Comparison of ENCODE assay signal across 26 cellular contexts in the genomic region with DNA sequence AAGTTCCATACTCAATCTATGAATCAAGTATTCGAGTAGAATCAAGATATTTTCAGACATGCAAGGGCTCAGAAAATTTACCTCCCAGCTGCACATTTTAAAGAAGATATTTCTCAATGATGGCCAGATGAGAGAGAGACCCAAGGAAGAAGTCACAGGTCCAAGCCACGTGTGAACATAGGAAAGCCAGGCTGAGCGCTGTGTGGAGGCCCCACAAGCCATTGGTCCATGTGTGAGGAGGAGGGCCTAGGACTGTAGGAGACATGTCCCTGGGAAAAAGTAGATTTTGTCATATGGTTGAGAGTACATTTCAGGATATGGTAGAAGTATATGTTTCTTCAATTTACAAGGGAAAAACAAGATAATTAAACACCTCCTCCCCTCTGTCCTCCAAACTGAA.
DNase-seq lines count a peak whose midpoint lies in the region; ATAC-seq, FAIRE-seq and TF ChIP-seq lines count a peak whose summit lies in the region.
"Had no signal": no experiment of that assay in that cellular context is flagged by ENCODE, and none has a peak within 500 bp of the region (broad histone marks: within the 10 kb centered on the region; RNA-seq: fewer than 3 reads in every experiment).

No MANE protein-coding gene starts in this region.

- H3K4me3 ChIP-seq in mammary epithelial cell (replicated peaks in 1 of 3; ENCODE audit: insufficient read depth in 1 of 3, low read depth in 2 of 3, low read length in 3 of 3) (no peak overlapping the region), K562 (no peak overlapping the region)
- H3K4me3 ChIP-seq: A549; BLaER1 treated with 17β-estradiol and CSF1 and Interleukin-3, amounts not matched to agents 10 nM and 100 nM; GM12878 had no signal

- peaks cover 6% of the 10 kb centered on the region for H3K9me3 Mint-ChIP-seq in MCF 10A (ENCODE audit: unreplicated experiment)
- H3K9me3 Mint-ChIP-seq in natural killer cell treated with Interleukin-12 subunit alpha and Interleukin-12 subunit beta and Interleukin-15 and Interleukin-18, amount 100 ng/mL, for 72 hours = peaks cover 3% of the 10 kb centered on the region
- no peaks in the 10 kb centered on the region for H3K9me3 Mint-ChIP-seq in stimulated activated memory B cell treated with anti-CD40 and anti-IgM and Interleukin-4, amounts not matched to agents 10 μg/mL and 1 μg/mL and 100 μg/mL, for 72 hours
- H3K9me3 Mint-ChIP-seq: CD4-positive, alpha-beta T cell; CD8-positive, alpha-beta T cell had no signal

- BruUV-seq in mammary epithelial cell (replicated peaks; lab: Mats Ljungman, UMichigan) (no TSS peak), MCF 10A (replicated peaks; lab: Mats Ljungman, UMichigan) (no TSS peak), K562 (replicated peaks; lab: Mats Ljungman, UMichigan) (no TSS peak)

- no peak overlapping the region for H3K4me2 ChIP-seq in mammary epithelial cell (ENCODE audit: insufficient read depth, low read depth, low read length)
- H3K4me2 ChIP-seq in K562 (ENCODE audit: insufficient read depth, low read length) = no peak overlapping the region
- H3K4me2 ChIP-seq: A549; BLaER1 treated with 17β-estradiol and CSF1 and Interleukin-3, amounts not matched to agents 10 nM and 100 nM had no signal

- in situ Hi-C loops in mammary epithelial cell (cut with MboI; ENCODE audit: low sequenced_read_pairs in 2 of 2) = no loop called here
- in situ Hi-C loops in K562 (cut with MboI) = no loop called here

- 100% methylated on average over 3 of the region's 3 CpGs for WGBS in mammary epithelial cell (ENCODE audit: low coverage, missing lambda C conversion rate)
- WGBS in K562 (ENCODE audit: insufficient coverage, low coverage, missing lambda C conversion rate) = 68% methylated on average over 3 of the region's 3 CpGs

- H3K36me3 Mint-ChIP-seq in MCF 10A (ENCODE audit: insufficient read depth, unreplicated experiment) = peaks cover 7% of the 10 kb centered on the region
- peaks cover 10% of the 10 kb centered on the region for H3K36me3 Mint-ChIP-seq in natural killer cell treated with Interleukin-12 subunit alpha and Interleukin-12 subunit beta and Interleukin-15 and Interleukin-18, amount 100 ng/mL, for 72 hours
- no peaks in the 10 kb centered on the region for H3K36me3 Mint-ChIP-seq in stimulated activated memory B cell treated with anti-CD40 and anti-IgM and Interleukin-4, amounts not matched to agents 10 μg/mL and 1 μg/mL and 100 μg/mL, for 72 hours
- H3K36me3 Mint-ChIP-seq: CD8-positive, alpha-beta T cell had no signal

- H3K27me3 ChIP-seq in mammary epithelial cell (ENCODE audit: insufficient read depth, low read length) = no peaks in the 10 kb centered on the region
- H3K27me3 ChIP-seq in K562 (ENCODE audit: control insufficient read depth in 2 of 2, insufficient read depth in 2 of 2, low read length in 2 of 2) = no peaks in the 10 kb centered on the region
- H3K27me3 ChIP-seq: BLaER1 treated with 17β-estradiol and CSF1 and Interleukin-3, amounts not matched to agents 10 nM and 100 nM had no signal

- no peaks in the 10 kb centered on the region for H3K79me2 ChIP-seq in mammary epithelial cell (ENCODE audit: insufficient read depth, low read length)
- no peaks in the 10 kb centered on the region for H3K79me2 ChIP-seq in K562 (ENCODE audit: control insufficient read depth, insufficient read depth, low read length)

- H3K9ac ChIP-seq in mammary epithelial cell (ENCODE audit: insufficient read depth, low read length) = no peak overlapping the region
- no peak overlapping the region for H3K9ac ChIP-seq in K562 (ENCODE audit: insufficient read depth in 1 of 2, low read depth in 2 of 2, low read length in 2 of 2)
- H3K9ac ChIP-seq: BLaER1 treated with 17β-estradiol and CSF1 and Interleukin-3, amounts not matched to agents 10 nM and 100 nM had no signal

- H3K9me3 ChIP-seq in mammary epithelial cell (replicated peaks; ENCODE audit: insufficient read depth, low read length) (no peaks in the 10 kb centered on the region), K562 (replicated peaks; ENCODE audit: control insufficient read depth, insufficient read depth, low read depth, low read length) (no peaks in the 10 kb centered on the region)
- H3K9me3 ChIP-seq: A549; BLaER1 treated with 17β-estradiol and CSF1 and Interleukin-3, amounts not matched to agents 10 nM and 100 nM; Caco-2 had no signal

- peak overlapping the region; percentile 39 for H2AFZ ChIP-seq in mammary epithelial cell (ENCODE audit: low read depth, low read length)
- H2AFZ ChIP-seq in K562 (ENCODE audit: low read depth, low read length) = peak overlapping the region; percentile 9

- H3K4me1 ChIP-seq in mammary epithelial cell (ENCODE audit: insufficient read depth, low read length) = peaks cover 22% of the 10 kb centered on the region
- H3K4me1 ChIP-seq in K562 (replicated peaks in 1 of 2; ENCODE audit: control insufficient read depth in 2 of 2, insufficient read depth in 2 of 2, low read length in 2 of 2) = peaks cover 7 to 22% of the 10 kb centered on the region in 2 experiments; a peak in 3 of 5 replicates
- H3K4me1 ChIP-seq: Caco-2 had no signal

- TF ChIP-seq CTCF in mammary epithelial cell (conservative IDR thresholded peaks at IDR 0.05 in 1 of 2, IDR thresholded peaks at IDR 0.05 in 1 of 2; ENCODE audit: extremely low read depth in 1 of 2, insufficient read depth in 1 of 2, low read depth in 1 of 2, low read length in 2 of 2) (no peak), MCF 10A (IDR thresholded peaks at IDR 0.05; ENCODE audit: unreplicated experiment) (no peak), K562 (IDR thresholded peaks at IDR 0.05 in 2 of 3, conservative IDR thresholded peaks at IDR 0.05 in 1 of 3; ENCODE audit: insufficient read depth in 2 of 3, low read depth in 1 of 3, low read length in 3 of 3) (no peak)

- TF ChIP-seq RAD21 in K562 (CRISPR knock-in tag; conservative IDR thresholded peaks at IDR 0.05 in 1 of 2, IDR thresholded peaks at IDR 0.05 in 1 of 2) = no peak

- intact Hi-C loops in mammary epithelial cell (cut with micrococcal nuclease) = no loop called here
- intact Hi-C loops in MCF 10A (cut with micrococcal nuclease) = no loop called here
- intact Hi-C loops in K562 (cut with micrococcal nuclease) = no loop called here

- dilution Hi-C loops in mammary epithelial cell (cut with HindIII; ENCODE audit: low sequenced_read_pairs) = no loop called here

- TF ChIP-seq POLR2A in K562 (conservative IDR thresholded peaks at IDR 0.05) = no peak

- H3K36me3 ChIP-seq in mammary epithelial cell (ENCODE audit: insufficient read depth, low read length) (no peaks in the 10 kb centered on the region), K562 (ENCODE audit: control insufficient read depth, insufficient read depth, low read length) (no peaks in the 10 kb centered on the region)
- H3K36me3 ChIP-seq: BLaER1 treated with 17β-estradiol and CSF1 and Interleukin-3, amounts not matched to agents 10 nM and 100 nM had no signal

- POLR2A ChIA-PET in MCF 10A (lab: Yijun Ruan, JAX) (no interaction called here), K562 (lab: Yijun Ruan, JAX) (interaction anchor here (0.7 kb wide), 1 partner anchor 33 kb away, joined by 3 read pairs; no protein-coding TSS in a partner anchor)

- TF ChIP-seq EP300 in K562 (IDR thresholded peaks at IDR 0.05; ENCODE audit: low read length) = no peak

- no peaks in the 10 kb centered on the region for H3K27me3 Mint-ChIP-seq in MCF 10A (ENCODE audit: insufficient read depth, unreplicated experiment)
- peaks cover 0 to 19% of the 10 kb centered on the region in 2 donors for H3K27me3 Mint-ChIP-seq in natural killer cell treated with Interleukin-12 subunit alpha and Interleukin-12 subunit beta and Interleukin-15 and Interleukin-18, amount 100 ng/mL, for 72 hours
- peaks cover 20% of the 10 kb centered on the region for H3K27me3 Mint-ChIP-seq in stimulated activated memory B cell treated with anti-CD40 and anti-IgM and Interleukin-4, amounts not matched to agents 10 μg/mL and 1 μg/mL and 100 μg/mL, for 72 hours

- no peaks in the 10 kb centered on the region for H3K9me1 ChIP-seq in K562 (ENCODE audit: control insufficient read depth, insufficient read depth, low read length)

- H3K4me3 Mint-ChIP-seq in MCF 10A (ENCODE audit: unreplicated experiment) = no peak overlapping the region
- no peak overlapping the region for H3K4me3 Mint-ChIP-seq in natural killer cell treated with Interleukin-12 subunit alpha and Interleukin-12 subunit beta and Interleukin-15 and Interleukin-18, amount 100 ng/mL, for 72 hours
- no peak overlapping the region for H3K4me3 Mint-ChIP-seq in stimulated activated memory B cell treated with anti-CD40 and anti-IgM and Interleukin-4, amounts not matched to agents 10 μg/mL and 1 μg/mL and 100 μg/mL, for 72 hours
- H3K4me3 Mint-ChIP-seq: B cell; CD4-positive, alpha-beta T cell; CD8-positive, alpha-beta T cell had no signal

- H3K27ac ChIP-seq in mammary epithelial cell (ENCODE audit: insufficient read depth, low read depth, low read length) = no peak overlapping the region
- no peak overlapping the region for H3K27ac ChIP-seq in K562 (ENCODE audit: extremely low read depth, low read depth, low read length)
- H3K27ac ChIP-seq: 22Rv1; A549; BLaER1 treated with 17β-estradiol and CSF1 and Interleukin-3, amounts not matched to agents 10 nM and 100 nM; C4-2B had no signal

- ATAC-seq in K562 = peak; percentile 42
- ATAC-seq in natural killer cell treated with Interleukin-12 subunit alpha and Interleukin-12 subunit beta and Interleukin-15 and Interleukin-18, amount 100 ng/mL, for 72 hours = peak; percentile 60 to 78
- peak; percentile 50 for ATAC-seq in stimulated activated memory B cell treated with anti-CD40 and anti-IgM and Interleukin-4, amounts not matched to agents 10 μg/mL and 1 μg/mL and 100 μg/mL, for 72 hours
- ATAC-seq: A549; CD8-positive, alpha-beta T cell; GM12878 had no signal

- H3K4me1 Mint-ChIP-seq in MCF 10A (ENCODE audit: insufficient read depth, unreplicated experiment) = peaks cover 37% of the 10 kb centered on the region
- peaks cover 9 to 15% of the 10 kb centered on the region in 2 donors for H3K4me1 Mint-ChIP-seq in natural killer cell treated with Interleukin-12 subunit alpha and Interleukin-12 subunit beta and Interleukin-15 and Interleukin-18, amount 100 ng/mL, for 72 hours (ENCODE audit: low read depth in 2 of 2)
- H3K4me1 Mint-ChIP-seq in stimulated activated memory B cell treated with anti-CD40 and anti-IgM and Interleukin-4, amounts not matched to agents 10 μg/mL and 1 μg/mL and 100 μg/mL, for 72 hours = no peaks in the 10 kb centered on the region
- H3K4me1 Mint-ChIP-seq: B cell had no signal

- CTCF ChIA-PET in mammary epithelial cell (lab: Charles Lee; ENCODE audit: low non-redundant PET) (no interaction called here), MCF 10A (lab: Yijun Ruan, JAX) (no interaction called here), K562 (lab: Yijun Ruan, JAX; ENCODE audit: low intra/inter-chr PET ratio) (no interaction called here)

- FAIRE-seq in K562 (lab: Jason Lieb, UNC) = no peak
- FAIRE-seq: A549, D721Med, GM12878, GM12892, GM18507, GM19239 had no signal

- no peaks in the 10 kb centered on the region for H4K20me1 ChIP-seq in mammary epithelial cell (ENCODE audit: insufficient read depth, low read length)
- H4K20me1 ChIP-seq in K562 (replicated peaks; ENCODE audit: control insufficient read depth, insufficient read depth, low read length) = no peaks in the 10 kb centered on the region
- H4K20me1 ChIP-seq: BLaER1 treated with 17β-estradiol and CSF1 and Interleukin-3, amounts not matched to agents 10 nM and 100 nM had no signal

- no peak overlapping the region for H3K27ac Mint-ChIP-seq in MCF 10A (ENCODE audit: low read depth, unreplicated experiment)
- H3K27ac Mint-ChIP-seq in natural killer cell treated with Interleukin-12 subunit alpha and Interleukin-12 subunit beta and Interleukin-15 and Interleukin-18, amount 100 ng/mL, for 72 hours = peak overlapping the region in 1 of 2 donors; percentile 34
- H3K27ac Mint-ChIP-seq in stimulated activated memory B cell treated with anti-CD40 and anti-IgM and Interleukin-4, amounts not matched to agents 10 μg/mL and 1 μg/mL and 100 μg/mL, for 72 hours = no peak overlapping the region
- H3K27ac Mint-ChIP-seq: B cell; CD4-positive, alpha-beta T cell; CD8-positive, alpha-beta T cell had no signal

- DNase-seq in mammary epithelial cell (no peak), MCF 10A (ENCODE audit: unreplicated experiment) (no peak), K562 (ENCODE audit: extremely low read depth in 1 of 4, low spot score in 3 of 4) (no peak), anterior cingulate cortex (lab: John Stamatoyannopoulos, UW) (no peak), dedifferentiated amniotic fluid mesenchymal stem cell (ENCODE audit: extremely low spot score) (no peak)
- no peak for DNase-seq in natural killer cell treated with Interleukin-12 subunit alpha and Interleukin-12 subunit beta and Interleukin-15 and Interleukin-18, amount 100 ng/mL, for 72 hours (ENCODE audit: low spot score)
- DNase-seq in activated naive CD4-positive, alpha-beta T cell treated with Interleukin-2 at 50 U/mL for 16 hours = no peak
- DNase-seq: AML-193; Caco-2; Calu3; CD4-positive, alpha-beta T cell; CD8-positive, alpha-beta T cell; DMS79 treated with DMSO at 0.1 percent for 48 hours; EL; GDM1 had no signal
